ENCODE assay signal across 11 cellular contexts in genomic region chr14:64915797-64916196, GRCh38. TPM values are rescaled to one million over a fixed set of nuclear protein-coding genes. Genes with fewer than 3 reads are reported as not detected.
DNase-seq lines count a peak whose midpoint lies in the region; ATAC-seq and TF ChIP-seq lines count a peak whose summit lies in the region.
"Had no signal": no experiment of that assay in that cellular context is flagged by ENCODE, and none has a peak within 500 bp of the region (broad histone marks: within the 10 kb centered on the region; RNA-seq: fewer than 3 reads in every experiment).

No MANE protein-coding gene starts in this region.

- POLR2A ChIA-PET in CD4-positive, alpha-beta memory T cell (lab: Charles Lee; ENCODE audit: partially characterized antibody), result interaction anchor here (1.1 to 5.8 kb wide), 7 partner anchors 10 to 414 kb away, joined by 3 to 111 read pairs (median 8); partner anchors contain the start of gene FNTB
- POLR2A ChIA-PET in naive thymus-derived CD8-positive, alpha-beta T cell (lab: Charles Lee), result interaction anchor here (0.9 to 2.3 kb wide), 4 partner anchors 11 to 56 kb away, joined by 3 to 67 read pairs (median 4); partner anchors contain the start of gene GPX2
- POLR2A ChIA-PET in HEK293T (lab: Yijun Ruan, JAX), result interaction anchor here (0.5 kb wide), 1 partner anchor 39 kb away, joined by 4 read pairs; no protein-coding TSS in a partner anchor

- H3K9me3 Mint-ChIP-seq in CD4-positive, alpha-beta memory T cell, result peaks cover 0 to 2% (median 0%) of the 10 kb centered on the region in 8 donors
- H3K9me3 Mint-ChIP-seq in activated naive CD8-positive, alpha-beta T cell (ENCODE audit: low read depth), result no peaks in the 10 kb centered on the region
- no peaks in the 10 kb centered on the region for H3K9me3 Mint-ChIP-seq in naive thymus-derived CD8-positive, alpha-beta T cell

- H3K27ac Mint-ChIP-seq in CD4-positive, alpha-beta memory T cell, result peak overlapping the region; percentile 77 to 99 (median 98)
- H3K27ac Mint-ChIP-seq in activated naive CD8-positive, alpha-beta T cell, result peak overlapping the region; percentile 97
- peak overlapping the region; percentile 93 to 99 (median 98) for H3K27ac Mint-ChIP-seq in naive thymus-derived CD8-positive, alpha-beta T cell

- no peak for ATAC-seq in naive thymus-derived CD8-positive, alpha-beta T cell
- no peak for ATAC-seq in sciatic nerve

- H3K79me2 ChIP-seq in Karpas-422 (ENCODE audit: low read length), result peaks cover 66% of the 10 kb centered on the region

- peaks cover 19% of the 10 kb centered on the region in 2 donors for H3K36me3 Mint-ChIP-seq in CD4-positive, alpha-beta memory T cell
- H3K36me3 Mint-ChIP-seq in activated naive CD8-positive, alpha-beta T cell, result peaks cover 15% of the 10 kb centered on the region
- peaks cover 11 to 33% (median 16%) of the 10 kb centered on the region in 3 donors for H3K36me3 Mint-ChIP-seq in naive thymus-derived CD8-positive, alpha-beta T cell

- no peaks in the 10 kb centered on the region for H3K9me3 ChIP-seq in CD4-positive, alpha-beta memory T cell (ENCODE audit: control insufficient read depth in 1 of 2, low read length in 2 of 2)
- H3K9me3 ChIP-seq in Karpas-422 (ENCODE audit: low read length), result no peaks in the 10 kb centered on the region

- H3K9ac ChIP-seq in Karpas-422 (ENCODE audit: low read length), result peak overlapping the region; percentile 90; the same call in 1 of the 2 replicates

- H3K36me3 ChIP-seq in CD4-positive, alpha-beta memory T cell (ENCODE audit: insufficient read depth, low read length), result no peaks in the 10 kb centered on the region
- peaks cover 26% of the 10 kb centered on the region; the same call in 1 of the 2 replicates for H3K36me3 ChIP-seq in Karpas-422 (ENCODE audit: insufficient read depth, low read length)

- H3K4me1 Mint-ChIP-seq in CD4-positive, alpha-beta memory T cell, result peaks cover 40 to 69% (median 57%) of the 10 kb centered on the region in 4 donors
- H3K4me1 Mint-ChIP-seq in activated naive CD8-positive, alpha-beta T cell (ENCODE audit: low read depth), result peaks cover 64% of the 10 kb centered on the region
- peaks cover 37 to 70% (median 64%) of the 10 kb centered on the region in 4 donors for H3K4me1 Mint-ChIP-seq in naive thymus-derived CD8-positive, alpha-beta T cell

- no peaks in the 10 kb centered on the region for H3K27me3 ChIP-seq in CD4-positive, alpha-beta memory T cell (ENCODE audit: insufficient read depth, low read length)
- H3K27me3 ChIP-seq in Karpas-422 (ENCODE audit: low read length), result no peaks in the 10 kb centered on the region

- intact Hi-C loops in CD4-positive, alpha-beta memory T cell (cut with micrococcal nuclease), result loop anchor here (2.0 kb wide), 2 partner anchors 57 to 497 kb away; partner anchors contain the start of genes FUT8 and RAB15
- intact Hi-C loops in sciatic nerve (cut with DNase I), result no loop called here

- peak overlapping the region; percentile 84 to 95 (median 90) for H3K4me3 Mint-ChIP-seq in CD4-positive, alpha-beta memory T cell
- H3K4me3 Mint-ChIP-seq in activated naive CD8-positive, alpha-beta T cell, result peak overlapping the region; percentile 96
- peak overlapping the region; percentile 84 to 97 (median 92) for H3K4me3 Mint-ChIP-seq in naive thymus-derived CD8-positive, alpha-beta T cell

- H4K20me1 ChIP-seq in Karpas-422 (ENCODE audit: insufficient read depth, low read depth, low read length), result peaks cover 17% of the 10 kb centered on the region

- no peak overlapping the region for H2AFZ ChIP-seq in Karpas-422 (ENCODE audit: low read length)

- peaks cover 0 to 1% of the 10 kb centered on the region in 2 donors for H3K27me3 Mint-ChIP-seq in CD4-positive, alpha-beta memory T cell
- no peaks in the 10 kb centered on the region for H3K27me3 Mint-ChIP-seq in activated naive CD8-positive, alpha-beta T cell
- H3K27me3 Mint-ChIP-seq in naive thymus-derived CD8-positive, alpha-beta T cell, result no peaks in the 10 kb centered on the region

- peak overlapping the region; percentile 100 for H3K27ac ChIP-seq in CD4-positive, alpha-beta memory T cell (ENCODE audit: low read depth, low read length)
- H3K27ac ChIP-seq in Karpas-422 (ENCODE audit: low read length), result 0 out of 2 replicates have a peak overlapping the region, but pooled peaks have one; percentile 63

- peak overlapping the region in 1 of 2 donors; percentile 99 for H3K4me3 ChIP-seq in CD4-positive, alpha-beta memory T cell (ENCODE audit: low read length in 2 of 2)
- H3K4me3 ChIP-seq in Karpas-422 (ENCODE audit: low read length), result peak overlapping the region; percentile 87

- no peak for DNase-seq in CD4-positive, alpha-beta memory T cell
- DNase-seq in Karpas-422 (no peak), HEK293T (ENCODE audit: extremely low spot score) (no peak), sciatic nerve (ENCODE audit: low spot score) (no peak), cerebellar cortex (ENCODE audit: low spot score) (no peak), DMS 273 (lab: John Stamatoyannopoulos, UW; ENCODE audit: unreplicated experiment) (no peak)
- no peak for DNase-seq in naive thymus-derived CD8-positive, alpha-beta T cell
- DNase-seq: activated CD4-positive, CD25-positive, alpha-beta regulatory T cell; NCI-H524 treated with DMSO at 0.1 percent for 48 hours; substantia nigra had no signal

- CTCF ChIA-PET in CD4-positive, alpha-beta memory T cell (lab: Charles Lee; ENCODE audit: partially characterized antibody), result interaction anchor here (0.7 to 1.7 kb wide), 7 partner anchors 9 to 243 kb away, joined by 3 to 5 read pairs (median 4); no protein-coding TSS in a partner anchor
- CTCF ChIA-PET in HEK293T (lab: Yijun Ruan, JAX), result no interaction called here

- H3K4me1 ChIP-seq in CD4-positive, alpha-beta memory T cell (ENCODE audit: insufficient read depth, low read length), result peaks cover 60% of the 10 kb centered on the region
- peaks cover 29% of the 10 kb centered on the region for H3K4me1 ChIP-seq in Karpas-422 (ENCODE audit: low read length)

- no peaks in the 10 kb centered on the region for H3K9me2 ChIP-seq in Karpas-422 (replicated peaks; ENCODE audit: insufficient read depth, low read length)

- H3K4me2 ChIP-seq in Karpas-422 (ENCODE audit: low read depth, low read length, poor library complexity, severe bottlenecking), result peak overlapping the region; percentile 82

TF ChIP-seq in HEK293T, 16 proteins besides CTCF, POLR2A, EP300 and RAD21:
- no peak for TF ChIP-seq ZNF384 (IDR thresholded peaks at IDR 0.05)
- TF ChIP-seq TARDBP (IDR thresholded peaks at IDR 0.05), result no peak
- TF ChIP-seq ELF4 (IDR thresholded peaks at IDR 0.05), result no peak
- no peak for TF ChIP-seq CTBP1 (IDR thresholded peaks at IDR 0.05; ENCODE audit: borderline replicate concordance)

RNA-seq across cellular contexts. Expression of gene CHURC1, which starts 1.5 kb away (rescaled TPM):
- 100 to 1,000 TPM; 112 to 116 TPM for total RNA-seq in CD4-positive, alpha-beta memory T cell
- polyA plus RNA-seq in CD4-positive, alpha-beta memory T cell, result 100 to 1,000 TPM; 147 to 176 TPM
- total RNA-seq in Karpas-422 (2014; rRNA removed; shearing (Covaris generic); ENCODE audit: low replicate concordance), result 84.9 and 136 TPM in 2 replicates
- total RNA-seq in naive thymus-derived CD8-positive, alpha-beta T cell, result 100 to 1,000 TPM in 1 of 2 experiments, 10 to 100 TPM in 1; 99.9 to 104 TPM
- polyA plus RNA-seq in naive thymus-derived CD8-positive, alpha-beta T cell, result 100 to 1,000 TPM; 122 to 166 (median 148) TPM
- total RNA-seq in sciatic nerve, result 66.0 TPM

RNA-seq across cellular contexts. Expression of gene GPX2, which starts 26.7 kb away (rescaled TPM):
- total RNA-seq in CD4-positive, alpha-beta memory T cell, result not detected
- polyA plus RNA-seq in CD4-positive, alpha-beta memory T cell, result not detected
- not detected in 2 replicates for total RNA-seq in Karpas-422 (2014; rRNA removed; shearing (Covaris generic); ENCODE audit: low replicate concordance)
- total RNA-seq in naive thymus-derived CD8-positive, alpha-beta T cell, result not detected
- polyA plus RNA-seq in naive thymus-derived CD8-positive, alpha-beta T cell, result under 1 TPM in 1 of 3 donors, not detected in 2; 0.29 TPM
- total RNA-seq in sciatic nerve, result not detected

RNA-seq across cellular contexts. Expression of gene SPTB, which starts 36.1 kb away (rescaled TPM):
- under 1 TPM; 0.03 to 0.09 TPM for total RNA-seq in CD4-positive, alpha-beta memory T cell
- under 1 TPM in 1 of 2 donors, not detected in 1; 0.37 TPM for polyA plus RNA-seq in CD4-positive, alpha-beta memory T cell
- not detected in 2 replicates for total RNA-seq in Karpas-422 (2014; rRNA removed; shearing (Covaris generic); ENCODE audit: low replicate concordance)
- under 1 TPM in 1 of 2 experiments, not detected in 1; 0.14 TPM for total RNA-seq in naive thymus-derived CD8-positive, alpha-beta T cell
- polyA plus RNA-seq in naive thymus-derived CD8-positive, alpha-beta T cell, result not detected
- 14.8 TPM for total RNA-seq in sciatic nerve

RNA-seq across cellular contexts. Expression of gene RAB15, which starts 56.3 kb away (rescaled TPM):
- 1 to 10 TPM; 5.2 to 5.4 TPM for total RNA-seq in CD4-positive, alpha-beta memory T cell
- 1 to 10 TPM; 2.3 to 6.7 TPM for polyA plus RNA-seq in CD4-positive, alpha-beta memory T cell
- total RNA-seq in Karpas-422 (2014; rRNA removed; shearing (Covaris generic); ENCODE audit: low replicate concordance), result 0.83 and 1.2 TPM in 2 replicates
- 1 to 10 TPM; 4.7 TPM for total RNA-seq in naive thymus-derived CD8-positive, alpha-beta T cell
- polyA plus RNA-seq in naive thymus-derived CD8-positive, alpha-beta T cell, result 10 to 100 TPM in 1 of 3 donors, 1 to 10 TPM in 2; 3.9 to 11.9 (median 4.2) TPM
- 3.3 TPM for total RNA-seq in sciatic nerve

Comparison
In these comparisons a context has a peak if more than half of its experiments do, and no peak if none do; other contexts are left out.
1. RNA of gene SPTB, which starts 36.1 kb away (total RNA-seq): 14.8 TPM in sciatic nerve (single experiment); 0.14 TPM in naive thymus-derived CD8-positive, alpha-beta T cell, 0.03 to 0.09 TPM in CD4-positive, alpha-beta memory T cell and not detected in Karpas-422; every median in the first group is over 10 times any median in the second.
2. Peak in every context shown above with its lines, with median percentiles within 50 percentile points of each other: H3K27ac Mint-ChIP-seq and H3K4me3 Mint-ChIP-seq.